ENCODE assay signal across 1 cellular context in genomic region chr19:2485428-2485827, GRCh38.
TF ChIP-seq lines count a peak whose summit lies in the region.

No MANE protein-coding gene starts in this region.

TF ChIP-seq in HEK293, 187 proteins besides CTCF, POLR2A, EP300 and RAD21 (continued from another document):
- TF ChIP-seq ZNF146 (tag by site-specific recombination; IDR thresholded peaks at IDR 0.05) (no peak), ZNF26 (tag by site-specific recombination; IDR thresholded peaks at IDR 0.05) (no peak), ZFHX2 (tag by site-specific recombination; conservative IDR thresholded peaks at IDR 0.05) (peak; percentile 85), SALL2 (tag by site-specific recombination; IDR thresholded peaks at IDR 0.05; ENCODE audit: borderline replicate concordance) (no peak)
